ENCODE assay signal across 1 cellular context in the genomic region with DNA sequence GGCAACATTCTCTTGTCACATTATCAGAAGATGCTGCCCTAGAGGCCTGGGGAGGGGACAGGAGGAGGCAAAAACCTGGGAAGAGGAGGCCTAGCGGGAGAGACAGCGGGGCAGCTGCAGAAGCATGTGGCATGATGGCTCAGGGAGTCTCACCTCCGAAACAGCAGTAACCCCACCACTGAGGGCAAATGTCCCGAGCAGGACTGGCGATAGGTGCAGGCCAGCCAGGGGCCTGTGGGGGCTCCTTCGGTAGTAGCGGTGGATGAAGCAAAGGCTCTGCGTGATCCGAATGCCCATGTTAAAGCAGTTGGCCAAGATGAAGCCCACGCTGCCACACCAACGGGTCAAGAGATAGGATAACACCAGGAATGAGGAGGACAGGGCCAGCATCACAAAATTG.
TF ChIP-seq lines count a peak whose summit lies in the region.

No MANE protein-coding gene starts in this region.

TF ChIP-seq in HepG2, 621 proteins besides CTCF, POLR2A, EP300 and RAD21:
- TF ChIP-seq ISX (CRISPR knock-in tag; conservative IDR thresholded peaks at IDR 0.05): no peak
- no peak for TF ChIP-seq KDM3A (CRISPR knock-in tag; IDR thresholded peaks at IDR 0.05; ENCODE audit: low read depth)
- no peak for TF ChIP-seq THYN1 (CRISPR knock-in tag; IDR thresholded peaks at IDR 0.05; ENCODE audit: borderline replicate concordance, low read depth)
- TF ChIP-seq ZNF354B (CRISPR knock-in tag; IDR thresholded peaks at IDR 0.05): no peak
- no peak for TF ChIP-seq ZBTB21 (CRISPR knock-in tag; IDR thresholded peaks at IDR 0.05)
- TF ChIP-seq ZBTB4 (CRISPR knock-in tag; IDR thresholded peaks at IDR 0.05; ENCODE audit: borderline replicate concordance): no peak
- no peak for TF ChIP-seq TRIM24 (CRISPR knock-in tag; IDR thresholded peaks at IDR 0.05)
- no peak for TF ChIP-seq RBFOX2 (IDR thresholded peaks at IDR 0.05; ENCODE audit: low read depth, low read length)
- no peak for TF ChIP-seq PPARG (CRISPR knock-in tag; conservative IDR thresholded peaks at IDR 0.05)
- no peak for TF ChIP-seq POLR2AphosphoS5 (IDR thresholded peaks at IDR 0.05; ENCODE audit: low read depth, low read length)
- no peak for TF ChIP-seq PRDM4 (CRISPR knock-in tag; IDR thresholded peaks at IDR 0.05; ENCODE audit: borderline replicate concordance)
- no peak for TF ChIP-seq ZNF530 (CRISPR knock-in tag; IDR thresholded peaks at IDR 0.05; ENCODE audit: low read depth)
- no peak for TF ChIP-seq SYNCRIP (IDR thresholded peaks at IDR 0.05; ENCODE audit: insufficient read depth, low read depth, low read length)
- TF ChIP-seq HNF4A (CRISPR knock-in tag; IDR thresholded peaks at IDR 0.05): no peak
- no peak for TF ChIP-seq YY1 (IDR thresholded peaks at IDR 0.05; ENCODE audit: insufficient read depth, insufficient replicate concordance, low read depth, low read length)
- TF ChIP-seq ZNF180 (CRISPR knock-in tag; IDR thresholded peaks at IDR 0.05; ENCODE audit: borderline replicate concordance, low read depth): no peak
- TF ChIP-seq JARID2 (CRISPR knock-in tag; IDR thresholded peaks at IDR 0.05; ENCODE audit: insufficient replicate concordance): no peak
